6 cellular contexts compared by ENCODE assay signal in genomic region chr7:1593904-1594421, GRCh38.
"Had no signal": no experiment of that assay in that cellular context is flagged by ENCODE, and none has a peak within 500 bp of the region (broad histone marks: within the 10 kb centered on the region; RNA-seq: fewer than 3 reads in every experiment).

No MANE protein-coding gene starts in this region.

- H3K27ac Mint-ChIP-seq: GM23338, H9, HFFc6, IgD-negative memory B cell had no signal

- H3K9me3 Mint-ChIP-seq: IgD-negative memory B cell had no signal

- H3K4me3 ChIP-seq: GM23338 had no signal

- H3K4me3 Mint-ChIP-seq: GM23338, H9, HFFc6, IgD-negative memory B cell had no signal

- DNase-seq: HFFc6, KG1 had no signal

- H2AFZ ChIP-seq: GM23338 had no signal

- H3K27ac ChIP-seq: HL-60 had no signal

- H3K4me2 ChIP-seq: GM23338 had no signal
